ENCODE assay signal across 1 cellular context in genomic region chr20:58296328-58296837, GRCh38.
TF ChIP-seq lines count a peak whose summit lies in the region.

No MANE protein-coding gene starts in this region.

TF ChIP-seq in IMR-90, 13 proteins besides CTCF, POLR2A, EP300 and RAD21 (continued from another document):
- TF ChIP-seq USF2 (IDR thresholded peaks at IDR 0.05; ENCODE audit: low read depth, low read length): no peak
- TF ChIP-seq MAZ (IDR thresholded peaks at IDR 0.05; ENCODE audit: borderline replicate concordance, low read depth, low read length): no peak
- no peak for TF ChIP-seq ELK1 (IDR thresholded peaks at IDR 0.05; ENCODE audit: borderline replicate concordance, low read depth, low read length)
- no peak for TF ChIP-seq RCOR1 (IDR thresholded peaks at IDR 0.05; ENCODE audit: insufficient replicate concordance, low read length)
